ENCODE assay signal across 1 cellular context in genomic region chr2:190648289-190649034, GRCh38.
TF ChIP-seq lines count a peak whose summit lies in the region.

No MANE protein-coding gene starts in this region.

TF ChIP-seq in K562, 482 proteins besides CTCF, POLR2A, EP300 and RAD21 (continued from another document and continues in another):
- TF ChIP-seq PRDM10 (IDR thresholded peaks at IDR 0.05; ENCODE audit: partially characterized antibody) (peak; percentile 99), ZFX (CRISPR knock-in tag; IDR thresholded peaks at IDR 0.05) (peak; percentile 13; the same call in 1 of the 2 replicates), SMAD1 (IDR thresholded peaks at IDR 0.05; ENCODE audit: low read depth, low read length, partially characterized antibody) (no peak), BRF2 (IDR thresholded peaks at IDR 0.05; ENCODE audit: borderline replicate concordance, insufficient read depth, insufficient read length) (no peak), ELF1 (tag; IDR thresholded peaks at IDR 0.05) (no peak), ZNF12 (CRISPR knock-in tag; IDR thresholded peaks at IDR 0.05) (no peak), MYBL2 (IDR thresholded peaks at IDR 0.05; ENCODE audit: low read depth) (no peak), MYBL2 (CRISPR knock-in tag; IDR thresholded peaks at IDR 0.05; ENCODE audit: borderline replicate concordance) (no peak), MYC (IDR thresholded peaks at IDR 0.05; ENCODE audit: low read depth, low read length) (no peak), MYC (CRISPR knock-in tag; IDR thresholded peaks at IDR 0.05; ENCODE audit: borderline replicate concordance, low read depth) (no peak), TGIF2 (CRISPR knock-in tag; IDR thresholded peaks at IDR 0.05) (no peak), POLR2AphosphoS5 (IDR thresholded peaks at IDR 0.05; ENCODE audit: control insufficient read depth, insufficient read depth, low read depth, low read length) (peak; percentile 53; the same call in 1 of the 2 replicates), PURB (CRISPR knock-in tag; IDR thresholded peaks at IDR 0.05; ENCODE audit: low read depth) (no peak), PRMT5 (CRISPR knock-in tag; IDR thresholded peaks at IDR 0.05) (no peak), HCFC1 (IDR thresholded peaks at IDR 0.05; ENCODE audit: low read depth, low read length) (no peak), ZNF140 (CRISPR knock-in tag; IDR thresholded peaks at IDR 0.05) (no peak), ZNF79 (CRISPR knock-in tag; IDR thresholded peaks at IDR 0.05; ENCODE audit: low read depth) (no peak), GMEB1 (CRISPR knock-in tag; IDR thresholded peaks at IDR 0.05) (peak; percentile 63; the same call in 1 of the 2 replicates), MNT (conservative IDR thresholded peaks at IDR 0.05) (peak in 1 of 2 experiments; percentile 28; a peak in 2 of 4 replicates), TFAP4 (CRISPR knock-in tag; IDR thresholded peaks at IDR 0.05; ENCODE audit: borderline replicate concordance) (peak; percentile 56), ZNF384 (IDR thresholded peaks at IDR 0.05; ENCODE audit: low read depth, low read length) (peak; percentile 90), SMARCA5 (IDR thresholded peaks at IDR 0.05) (no peak), SUPT5H (IDR thresholded peaks at IDR 0.05) (0 out of 2 replicates have a peak, but pooled peaks have one; percentile 19), ZBTB2 (IDR thresholded peaks at IDR 0.05) (no peak), ZBTB26 (CRISPR knock-in tag; IDR thresholded peaks at IDR 0.05) (no peak), HOMEZ (CRISPR knock-in tag; IDR thresholded peaks at IDR 0.05) (no peak), BCLAF1 (IDR thresholded peaks at IDR 0.05; ENCODE audit: borderline replicate concordance in 1 of 2, control insufficient read depth in 1 of 2, low read depth in 2 of 2, low read length in 1 of 2) (peak in 1 of 2 experiments; percentile 79; a peak in 1 of 4 replicates), HMGN3 (IDR thresholded peaks at IDR 0.05; ENCODE audit: borderline replicate concordance, extremely low read depth, insufficient read length, low read depth, low read length) (peak; percentile 64), KHSRP (IDR thresholded peaks at IDR 0.05) (no peak), ATF1 (CRISPR knock-in tag; IDR thresholded peaks at IDR 0.05) (no peak), ATF1 (tag; IDR thresholded peaks at IDR 0.05) (peak; percentile 27; the same call in 1 of the 2 replicates), TARDBP (IDR thresholded peaks at IDR 0.05) (peak; percentile 72; the same call in 1 of the 2 replicates), SAP30 (IDR thresholded peaks at IDR 0.05; ENCODE audit: borderline replicate concordance, insufficient read depth, low read depth, low read length, poor library complexity, severe bottlenecking) (no peak), MITF (IDR thresholded peaks at IDR 0.05) (no peak), GATAD2B (IDR thresholded peaks at IDR 0.05; ENCODE audit: borderline replicate concordance) (peak; percentile 93), FOXK1 (CRISPR knock-in tag; IDR thresholded peaks at IDR 0.05; ENCODE audit: borderline replicate concordance) (no peak), ZNF75A (CRISPR knock-in tag; IDR thresholded peaks at IDR 0.05) (no peak), BHLHE40 (IDR thresholded peaks at IDR 0.05; ENCODE audit: low read length) (peak; percentile 18; the same call in 1 of the 2 replicates)
